Comparison of ENCODE assay signal across 1 cellular context in the genomic region with DNA sequence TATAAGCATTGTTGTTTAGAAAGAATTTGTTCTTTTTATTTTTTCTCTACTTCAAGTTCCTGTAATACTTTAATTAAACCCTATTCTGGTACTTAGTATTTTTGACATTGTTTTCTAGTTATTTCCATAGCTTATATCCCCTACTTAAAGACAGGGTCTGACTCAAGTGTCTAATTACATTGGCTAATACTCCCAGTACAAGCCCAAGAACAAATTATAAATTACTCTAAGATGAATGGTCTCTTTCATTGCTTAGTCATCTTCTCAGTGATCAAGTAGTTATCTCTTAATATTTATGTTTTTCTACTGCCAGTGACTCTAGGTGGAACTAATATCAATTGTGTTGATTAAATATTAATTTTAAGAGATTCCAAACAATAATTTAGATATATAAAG.
TF ChIP-seq lines count a peak whose summit lies in the region.

No MANE protein-coding gene starts in this region.

TF ChIP-seq in IMR-90, 13 proteins besides CTCF, POLR2A, EP300 and RAD21:
- TF ChIP-seq, protein P1, sequence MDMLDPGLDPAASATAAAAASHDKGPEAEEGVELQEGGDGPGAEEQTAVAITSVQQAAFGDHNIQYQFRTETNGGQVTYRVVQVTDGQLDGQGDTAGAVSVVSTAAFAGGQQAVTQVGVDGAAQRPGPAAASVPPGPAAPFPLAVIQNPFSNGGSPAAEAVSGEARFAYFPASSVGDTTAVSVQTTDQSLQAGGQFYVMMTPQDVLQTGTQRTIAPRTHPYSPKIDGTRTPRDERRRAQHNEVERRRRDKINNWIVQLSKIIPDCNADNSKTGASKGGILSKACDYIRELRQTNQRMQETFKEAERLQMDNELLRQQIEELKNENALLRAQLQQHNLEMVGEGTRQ (IDR thresholded peaks at IDR 0.05; ENCODE audit: low read depth, low read length): no peak
- no peak for TF ChIP-seq FOS (IDR thresholded peaks at IDR 0.05; ENCODE audit: low read depth, low read length)
- no peak for TF ChIP-seq MAFK (IDR thresholded peaks at IDR 0.05; ENCODE audit: low read depth, low read length)
- no peak for TF ChIP-seq BHLHE40 (IDR thresholded peaks at IDR 0.05; ENCODE audit: low read depth, low read length)
- no peak for TF ChIP-seq MXI1 (IDR thresholded peaks at IDR 0.05; ENCODE audit: borderline replicate concordance, low read depth, low read length)
- TF ChIP-seq, protein P2, sequence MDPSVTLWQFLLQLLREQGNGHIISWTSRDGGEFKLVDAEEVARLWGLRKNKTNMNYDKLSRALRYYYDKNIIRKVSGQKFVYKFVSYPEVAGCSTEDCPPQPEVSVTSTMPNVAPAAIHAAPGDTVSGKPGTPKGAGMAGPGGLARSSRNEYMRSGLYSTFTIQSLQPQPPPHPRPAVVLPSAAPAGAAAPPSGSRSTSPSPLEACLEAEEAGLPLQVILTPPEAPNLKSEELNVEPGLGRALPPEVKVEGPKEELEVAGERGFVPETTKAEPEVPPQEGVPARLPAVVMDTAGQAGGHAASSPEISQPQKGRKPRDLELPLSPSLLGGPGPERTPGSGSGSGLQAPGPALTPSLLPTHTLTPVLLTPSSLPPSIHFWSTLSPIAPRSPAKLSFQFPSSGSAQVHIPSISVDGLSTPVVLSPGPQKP (IDR thresholded peaks at IDR 0.05; ENCODE audit: borderline replicate concordance, low read depth, low read length): no peak
- TF ChIP-seq MAZ (IDR thresholded peaks at IDR 0.05; ENCODE audit: borderline replicate concordance, low read depth, low read length): no peak
- TF ChIP-seq NFE2L2 (IDR thresholded peaks at IDR 0.05; ENCODE audit: low read depth, low read length): no peak
- no peak for TF ChIP-seq RFX5 (IDR thresholded peaks at IDR 0.05; ENCODE audit: low read depth, low read length)
- no peak for TF ChIP-seq CEBPB (IDR thresholded peaks at IDR 0.05; ENCODE audit: low read depth, low read length)
- no peak for TF ChIP-seq SMC3 (IDR thresholded peaks at IDR 0.05; ENCODE audit: low read depth, low read length)
